1 cellular context compared by ENCODE assay signal in genomic region chr17:252456-252855, GRCh38.
TF ChIP-seq lines count a peak whose summit lies in the region.

No MANE protein-coding gene starts in this region.

TF ChIP-seq in WTC11, 78 proteins besides CTCF, POLR2A, EP300 and RAD21 (continued from another document):
- TF ChIP-seq ATF2 (CRISPR knock-in tag; IDR thresholded peaks at IDR 0.05; ENCODE audit: borderline replicate concordance, low read depth) = no peak
- no peak for TF ChIP-seq MAX (CRISPR knock-in tag; IDR thresholded peaks at IDR 0.05)
- no peak for TF ChIP-seq TP53 (CRISPR knock-in tag; IDR thresholded peaks at IDR 0.05)
- no peak for TF ChIP-seq ZBTB43 (CRISPR knock-in tag; IDR thresholded peaks at IDR 0.05)
- no peak for TF ChIP-seq KAT7 (CRISPR knock-in tag; IDR thresholded peaks at IDR 0.05; ENCODE audit: borderline replicate concordance)
- TF ChIP-seq TEAD4 (CRISPR knock-in tag; IDR thresholded peaks at IDR 0.05) = no peak
- no peak for TF ChIP-seq IRF1 (CRISPR knock-in tag; IDR thresholded peaks at IDR 0.05)
- no peak for TF ChIP-seq STAT6 (CRISPR knock-in tag; conservative IDR thresholded peaks at IDR 0.05; ENCODE audit: low read depth)
- no peak for TF ChIP-seq CDX4 (CRISPR knock-in tag; IDR thresholded peaks at IDR 0.05; ENCODE audit: borderline replicate concordance)
- TF ChIP-seq HMGA2 (CRISPR knock-in tag; IDR thresholded peaks at IDR 0.05) = no peak
- TF ChIP-seq MLX (CRISPR knock-in tag; IDR thresholded peaks at IDR 0.05) = no peak
- no peak for TF ChIP-seq ELF4 (CRISPR knock-in tag; IDR thresholded peaks at IDR 0.05; ENCODE audit: low read depth)
- TF ChIP-seq SMAD4 (CRISPR knock-in tag; IDR thresholded peaks at IDR 0.05) = no peak
